In the genomic region with DNA sequence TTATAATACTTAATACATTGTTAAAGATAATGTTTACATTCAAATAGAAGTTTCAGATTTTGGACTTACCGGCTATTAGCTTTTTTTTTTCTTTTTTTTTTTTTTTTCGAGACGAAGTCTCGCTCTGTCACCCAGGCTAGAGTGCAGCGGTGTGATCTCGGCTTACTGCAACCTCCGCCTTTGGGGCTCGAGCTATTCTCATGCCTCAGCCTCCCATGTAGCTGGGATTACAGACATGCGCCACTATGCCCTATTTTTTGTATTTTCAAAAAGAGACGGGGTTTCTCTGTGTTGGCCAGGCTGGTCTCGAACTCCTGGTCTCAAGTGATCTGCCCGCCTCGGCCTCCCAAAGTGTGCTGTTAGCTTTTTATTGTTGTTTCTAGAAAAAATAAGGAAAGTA, we compare ENCODE assay signal across 8 cellular contexts. TPM values are rescaled to one million over a fixed set of nuclear protein-coding genes. Genes with fewer than 3 reads are reported as not detected.
DNase-seq lines count a peak whose midpoint lies in the region; ATAC-seq and TF ChIP-seq lines count a peak whose summit lies in the region.
"Not testable (repeated sequence)": the region's sequence is repeated elsewhere in the genome, so short reads cannot be mapped to it uniquely, and the experiment has no call there.

No MANE protein-coding gene starts in this region.

- CTCF ChIA-PET in CD4-positive, alpha-beta T cell (lab: Charles Lee) = interaction anchor here (0.7 to 4.5 kb wide), 8 partner anchors 8 to 248 kb away, joined by 3 to 48 read pairs (median 10); no protein-coding TSS in a partner anchor

- not testable (repeated sequence) for ATAC-seq in CD4-positive, alpha-beta T cell (ENCODE audit: poor library complexity)

- H3K4me2 ChIP-seq in Karpas-422 (ENCODE audit: low read depth, low read length, poor library complexity, severe bottlenecking) = peak overlapping the region; percentile 86

- H3K27me3 Mint-ChIP-seq in CD4-positive, alpha-beta T cell; activated naive CD8-positive, alpha-beta T cell treated with anti-CD3 and anti-CD28 coated beads for 36 hours: not testable (repeated sequence)

- H4K20me1 ChIP-seq in Karpas-422 (ENCODE audit: insufficient read depth, low read depth, low read length) = not testable (repeated sequence)

- not testable (repeated sequence) for H3K9me3 Mint-ChIP-seq in CD4-positive, alpha-beta T cell; activated naive CD8-positive, alpha-beta T cell treated with anti-CD3 and anti-CD28 coated beads for 36 hours

- peak overlapping the region; percentile 95 for H3K27ac ChIP-seq in CD4-positive, alpha-beta T cell (ENCODE audit: low read depth, low read length)
- peak overlapping the region; percentile 83; the same call in 1 of the 2 replicates for H3K27ac ChIP-seq in Karpas-422 (ENCODE audit: low read length)
- peak overlapping the region; percentile 97 for H3K27ac ChIP-seq in neutrophil

- not testable (repeated sequence) for H3K36me3 ChIP-seq in Karpas-422 (ENCODE audit: insufficient read depth, low read length); endocrine pancreas (ENCODE audit: control insufficient read depth, insufficient read depth, low read length); neutrophil

- not testable (repeated sequence) for H3K9me3 ChIP-seq in CD4-positive, alpha-beta T cell (ENCODE audit: control insufficient read depth, low read length); Karpas-422 (ENCODE audit: low read length); endocrine pancreas (ENCODE audit: control insufficient read depth, low read length); neutrophil

- H3K9ac ChIP-seq in Karpas-422 (ENCODE audit: low read length); endocrine pancreas (ENCODE audit: control insufficient read depth, insufficient read depth, low read length): not testable (repeated sequence)

- H3K79me2 ChIP-seq in Karpas-422 (ENCODE audit: low read length) = peaks cover 93% of the 10 kb centered on the region

- POLR2A ChIA-PET in CD4-positive, alpha-beta T cell (lab: Charles Lee) = interaction anchor here (0.6 to 16.0 kb wide), 24 partner anchors 10 to 178 kb away, joined by 3 to 395 read pairs (median 20); partner anchors contain the start of gene HINT1

- peak overlapping the region; percentile 98 for H3K4me3 Mint-ChIP-seq in CD4-positive, alpha-beta T cell
- peak overlapping the region; percentile 89 for H3K4me3 Mint-ChIP-seq in activated naive CD8-positive, alpha-beta T cell treated with anti-CD3 and anti-CD28 coated beads for 36 hours

- peaks cover 50% of the 10 kb centered on the region for H3K36me3 Mint-ChIP-seq in CD4-positive, alpha-beta T cell (ENCODE audit: low read depth)
- peaks cover 46% of the 10 kb centered on the region for H3K36me3 Mint-ChIP-seq in activated naive CD8-positive, alpha-beta T cell treated with anti-CD3 and anti-CD28 coated beads for 36 hours

- H3K9me2 ChIP-seq in Karpas-422 (replicated peaks; ENCODE audit: insufficient read depth, low read length) = not testable (repeated sequence)

- DNase-seq in CD4-positive, alpha-beta T cell = peak in 6 of 10 experiments; percentile 22 to 55 (median 40)
- DNase-seq in Karpas-422 = not testable (repeated sequence)
- peak; percentile 26 for DNase-seq in T-helper 9 cell
- DNase-seq in activated T-cell treated with anti-CD3 and anti-CD28 coated beads, Interleukin-2, amount 50 U/mL, for 1 hour = peak; percentile 55
- peak; percentile 54 for DNase-seq in activated naive CD8-positive, alpha-beta T cell treated with anti-CD3 and anti-CD28 coated beads for 36 hours
- peak in 5 of 6 experiments; percentile 16 to 58 (median 31) for DNase-seq in stimulated activated naive CD4-positive, alpha-beta T cell (lab: John Stamatoyannopoulos, UW)

- H3K4me3 ChIP-seq in Karpas-422 (ENCODE audit: low read length) = not testable (repeated sequence)
- H3K4me3 ChIP-seq in endocrine pancreas (ENCODE audit: control insufficient read depth, insufficient read depth, low read length) (peak overlapping the region; percentile 97), neutrophil (ENCODE audit: low read depth in 1 of 2, low read length in 1 of 2) (peak overlapping the region in 1 of 2 experiments; percentile 99)

- H3K27ac Mint-ChIP-seq in CD4-positive, alpha-beta T cell = peak overlapping the region; percentile 85
- peak overlapping the region; percentile 97 for H3K27ac Mint-ChIP-seq in activated naive CD8-positive, alpha-beta T cell treated with anti-CD3 and anti-CD28 coated beads for 36 hours

- intact Hi-C loops in CD4-positive, alpha-beta T cell (cut with DNase I, micrococcal nuclease) = loop anchor here in 1 of 2 experiments (5.0 kb wide), 3 partner anchors 36 to 116 kb away; no protein-coding TSS in a partner anchor

- H2AFZ ChIP-seq in Karpas-422 (ENCODE audit: low read length) = not testable (repeated sequence)

- H3K4me1 Mint-ChIP-seq in CD4-positive, alpha-beta T cell (ENCODE audit: low read depth) = peaks cover 46% of the 10 kb centered on the region
- peaks cover 51% of the 10 kb centered on the region for H3K4me1 Mint-ChIP-seq in activated naive CD8-positive, alpha-beta T cell treated with anti-CD3 and anti-CD28 coated beads for 36 hours

- H3K27me3 ChIP-seq in CD4-positive, alpha-beta T cell (ENCODE audit: control insufficient read depth, insufficient read depth, low read length); Karpas-422 (ENCODE audit: low read length); endocrine pancreas (ENCODE audit: control insufficient read depth, insufficient read depth, low read length); neutrophil: not testable (repeated sequence)

- not testable (repeated sequence) for TF ChIP-seq CTCF in CD4-positive, alpha-beta T cell (IDR thresholded peaks at IDR 0.05); neutrophil (IDR thresholded peaks at IDR 0.05)

- H3K4me1 ChIP-seq in Karpas-422 (ENCODE audit: low read length) (peaks cover 80% of the 10 kb centered on the region), neutrophil (ENCODE audit: control insufficient read depth in 1 of 2, insufficient read depth in 1 of 2, low read depth in 1 of 2, low read length in 1 of 2) (peaks cover 47 to 62% of the 10 kb centered on the region in 2 experiments)
- not testable (repeated sequence) for H3K4me1 ChIP-seq in endocrine pancreas (ENCODE audit: control insufficient read depth, insufficient read depth, low read length)

RNA-seq across cellular contexts. Expression of gene CDC42SE2, which starts 2.5 kb away (rescaled TPM):
- total RNA-seq in CD4-positive, alpha-beta T cell = 100 to 1,000 TPM; 218 to 230 TPM
- total RNA-seq in Karpas-422 (2014; rRNA removed; shearing (Covaris generic); ENCODE audit: low replicate concordance) = 57.4 and 143 TPM in 2 replicates
- 100 to 1,000 TPM; 112 to 116 TPM for total RNA-seq in activated naive CD8-positive, alpha-beta T cell treated with anti-CD3 and anti-CD28 coated beads for 36 hours
